ENCODE assay signal across 8 cellular contexts in genomic region chr15:43824302-43825246, GRCh38. TPM values are rescaled to one million over a fixed set of nuclear protein-coding genes. Genes with fewer than 3 reads are reported as not detected.
A peak's percentile ranks its signal among the peaks of the same experiment; 100 is the strongest.
DNase-seq lines count a peak whose midpoint lies in the region; ATAC-seq lines count a peak whose summit lies in the region.

Gene MFAP1 (minus strand): TSS chr15:43824690. CDS start chr15:43824569, 121 bp downstream.

- no peaks in the 10 kb centered on the region for H3K9me3 Mint-ChIP-seq in CD8-positive, alpha-beta memory T cell
- H3K9me3 Mint-ChIP-seq in activated CD8-positive, alpha-beta memory T cell treated with anti-CD3 and anti-CD28 coated beads, Interleukin-2, amount 10 ng/mL, durations not matched to agents 7 days and 5 days (ENCODE audit: low read depth): no peaks in the 10 kb centered on the region

- peak; percentile 86 to 95 (median 89) for DNase-seq in CD8-positive, alpha-beta memory T cell
- DNase-seq in HUDEP-2 (lab: John Stamatoyannopoulos, UW; ENCODE audit: unreplicated experiment in 76 of 76) (peak in 75 of 76 experiments; percentile 30 to 96 (median 90)), NT2/D1 (ENCODE audit: low read depth, low spot score) (peak; percentile 71), mesenchymal stem cell (peak; percentile 98)
- peak; percentile 96 for DNase-seq in activated CD8-positive, alpha-beta memory T cell treated with anti-CD3 and anti-CD28 coated beads, Interleukin-2, amount 10 ng/mL, durations not matched to agents 7 days and 5 days
- DNase-seq in stimulated activated CD8-positive, alpha-beta memory T cell treated with anti-CD3 and anti-CD28 coated beads, Interleukin-12 subunit alpha, Interleukin-12 subunit beta, amount 100 ng/mL, for 4 hours (ENCODE audit: low read depth): peak; percentile 81

- H2BK5ac ChIP-seq in mesenchymal stem cell (ENCODE audit: low read depth, low read length, poor library complexity, severe bottlenecking): no peak within 1 kb of the TSS

- H2AK5ac ChIP-seq in mesenchymal stem cell (ENCODE audit: low read length, severe bottlenecking): no peak within 1 kb of the TSS

- no peaks in the 10 kb centered on the region for H3K27me3 Mint-ChIP-seq in CD8-positive, alpha-beta memory T cell
- no peaks in the 10 kb centered on the region for H3K27me3 Mint-ChIP-seq in activated CD8-positive, alpha-beta memory T cell treated with anti-CD3 and anti-CD28 coated beads, Interleukin-2, amount 10 ng/mL, durations not matched to agents 7 days and 5 days

- peak within 1 kb of the TSS; percentile 93 to 99 (median 99) for H3K27ac Mint-ChIP-seq in CD8-positive, alpha-beta memory T cell
- peak within 1 kb of the TSS; percentile 98 for H3K27ac Mint-ChIP-seq in activated CD8-positive, alpha-beta memory T cell treated with anti-CD3 and anti-CD28 coated beads, Interleukin-2, amount 10 ng/mL, durations not matched to agents 7 days and 5 days

- peak within 1 kb of the TSS in 1 of 2 experiments; percentile 21 for H3K4ac ChIP-seq in mesenchymal stem cell (ENCODE audit: low read depth in 1 of 2, low read length in 2 of 2)

- peak within 1 kb of the TSS; percentile 96 for H3K4me3 ChIP-seq in CD8-positive, alpha-beta memory T cell (ENCODE audit: low read length)
- H3K4me3 ChIP-seq in NT2/D1 (ENCODE audit: insufficient read length, low read depth) (peak within 1 kb of the TSS; percentile 75), endocrine pancreas (ENCODE audit: control insufficient read depth, insufficient read depth, low read length) (peak within 1 kb of the TSS; percentile 85), mesenchymal stem cell (ENCODE audit: insufficient read depth in 1 of 2, low read depth in 1 of 2, low read length in 2 of 2) (peak within 1 kb of the TSS; percentile 61 to 88)

- peaks cover 3% of the 10 kb centered on the region for H3K79me1 ChIP-seq in mesenchymal stem cell (replicated peaks; ENCODE audit: low read length, poor library complexity, severe bottlenecking)

- no peak within 1 kb of the TSS for H2BK120ac ChIP-seq in mesenchymal stem cell (ENCODE audit: low read depth, low read length)

- H3K18ac ChIP-seq in mesenchymal stem cell (ENCODE audit: low read depth in 1 of 2, low read length in 2 of 2): peak within 1 kb of the TSS; percentile 12 to 26

- H3K27ac ChIP-seq in CD8-positive, alpha-beta memory T cell (ENCODE audit: low read depth, low read length): peak within 1 kb of the TSS; percentile 97
- H3K27ac ChIP-seq in mesenchymal stem cell (ENCODE audit: low read length, poor library complexity, severe bottlenecking): peak within 1 kb of the TSS; percentile 74

- CTCF ChIA-PET in CD8-positive, alpha-beta memory T cell (lab: Charles Lee): interaction anchor here (0.8 to 1.2 kb wide), 3 partner anchors 24 to 31 kb away, joined by 3 to 6 read pairs (median 3); partner anchors contain the start of genes HYPK and SERINC4
- CTCF ChIA-PET in activated CD8-positive, alpha-beta memory T cell treated with anti-CD3 and anti-CD28 coated beads, Interleukin-2, amount 10 ng/mL, durations not matched to agents 7 days and 5 days (lab: Charles Lee): interaction anchor here (1.2 to 2.1 kb wide), 2 partner anchors 12 to 24 kb away, joined by 3 to 5 read pairs; partner anchors contain the start of gene HYPK

- no peak within 1 kb of the TSS for H2BK12ac ChIP-seq in mesenchymal stem cell (ENCODE audit: low read length in 2 of 2)

- H3K9ac ChIP-seq in NT2/D1 (ENCODE audit: insufficient read length, low read depth) (peak within 1 kb of the TSS; percentile 74), endocrine pancreas (ENCODE audit: control insufficient read depth, insufficient read depth, low read length) (peak within 1 kb of the TSS; percentile 99), mesenchymal stem cell (ENCODE audit: low read length) (peak within 1 kb of the TSS; percentile 96)

- H3K36me3 ChIP-seq in CD8-positive, alpha-beta memory T cell (ENCODE audit: insufficient read depth, low read length): no peaks in the 10 kb centered on the region
- peaks cover 13% of the 10 kb centered on the region for H3K36me3 ChIP-seq in NT2/D1 (ENCODE audit: insufficient read depth, insufficient read length, low read length)
- no peaks in the 10 kb centered on the region for H3K36me3 ChIP-seq in endocrine pancreas (ENCODE audit: control insufficient read depth, insufficient read depth, low read length)
- peaks cover 0 to 4% of the 10 kb centered on the region in 2 experiments for H3K36me3 ChIP-seq in mesenchymal stem cell (ENCODE audit: control insufficient read depth in 1 of 2, insufficient read depth in 2 of 2, low read depth in 1 of 2, low read length in 2 of 2)

- peaks cover 49 to 78% (median 63%) of the 10 kb centered on the region in 3 donors for H3K4me1 Mint-ChIP-seq in CD8-positive, alpha-beta memory T cell
- H3K4me1 Mint-ChIP-seq in activated CD8-positive, alpha-beta memory T cell treated with anti-CD3 and anti-CD28 coated beads, Interleukin-2, amount 10 ng/mL, durations not matched to agents 7 days and 5 days: peaks cover 51% of the 10 kb centered on the region

- H3K36me3 Mint-ChIP-seq in CD8-positive, alpha-beta memory T cell: peaks cover 0 to 22% (median 2%) of the 10 kb centered on the region in 3 donors
- H3K36me3 Mint-ChIP-seq in activated CD8-positive, alpha-beta memory T cell treated with anti-CD3 and anti-CD28 coated beads, Interleukin-2, amount 10 ng/mL, durations not matched to agents 7 days and 5 days: peaks cover 32% of the 10 kb centered on the region

- H3K4me1 ChIP-seq in CD8-positive, alpha-beta memory T cell (ENCODE audit: insufficient read depth, low read length): peaks cover 55% of the 10 kb centered on the region
- H3K4me1 ChIP-seq in NT2/D1 (ENCODE audit: insufficient read depth, insufficient read length) (no peaks in the 10 kb centered on the region), endocrine pancreas (ENCODE audit: control insufficient read depth, insufficient read depth, low read length) (peaks cover 6% of the 10 kb centered on the region), mesenchymal stem cell (ENCODE audit: control insufficient read depth, insufficient read depth, low read depth, low read length) (peaks cover 11% of the 10 kb centered on the region)

- no peaks in the 10 kb centered on the region for H3K27me3 ChIP-seq in CD8-positive, alpha-beta memory T cell (ENCODE audit: insufficient read depth, low read length, poor library complexity, severe bottlenecking)
- no peaks in the 10 kb centered on the region for H3K27me3 ChIP-seq in NT2/D1 (ENCODE audit: insufficient read depth, insufficient read length)
- no peaks in the 10 kb centered on the region for H3K27me3 ChIP-seq in endocrine pancreas (ENCODE audit: control insufficient read depth, insufficient read depth, low read length)
- no peaks in the 10 kb centered on the region for H3K27me3 ChIP-seq in mesenchymal stem cell (ENCODE audit: control insufficient read depth in 1 of 2, insufficient read depth in 1 of 2, low read length in 2 of 2)

- no peak within 1 kb of the TSS for H3K14ac ChIP-seq in mesenchymal stem cell (ENCODE audit: low read length in 2 of 2)

- WGBS in mesenchymal stem cell: 7% methylated on average over 43 of the region's 46 CpGs

- no peak within 1 kb of the TSS for H3K23ac ChIP-seq in mesenchymal stem cell (ENCODE audit: low read length in 2 of 2)

- peak within 1 kb of the TSS; percentile 9 for H4K91ac ChIP-seq in mesenchymal stem cell (ENCODE audit: low read length)

- no peak within 1 kb of the TSS for H2BK15ac ChIP-seq in mesenchymal stem cell (ENCODE audit: low read depth, poor library complexity, severe bottlenecking)

- peak within 1 kb of the TSS; percentile 57 for H3K4me2 ChIP-seq in mesenchymal stem cell (ENCODE audit: low read length, poor library complexity, severe bottlenecking)

- peak; percentile 57 for ATAC-seq in GM21367 (IDR thresholded peaks at IDR 0.05; ENCODE audit: unreplicated experiment)
- peak; percentile 87 for ATAC-seq in activated CD8-positive, alpha-beta memory T cell treated with anti-CD3 and anti-CD28 coated beads, Interleukin-2, amount 10 ng/mL, durations not matched to agents 7 days and 5 days

- POLR2A ChIA-PET in CD8-positive, alpha-beta memory T cell (lab: Charles Lee): interaction anchor here (0.6 to 1.8 kb wide), 11 partner anchors 20 to 881 kb away, joined by 3 to 16 read pairs (median 4); partner anchors contain the start of genes ELL3, GOLM2, HYPK and SERF2

- no peaks in the 10 kb centered on the region for H3K9me3 ChIP-seq in CD8-positive, alpha-beta memory T cell (ENCODE audit: low read length)
- peaks cover 9% of the 10 kb centered on the region; the same call in 1 of the 2 replicates for H3K9me3 ChIP-seq in NT2/D1 (ENCODE audit: insufficient read depth, low read length)
- no peaks in the 10 kb centered on the region for H3K9me3 ChIP-seq in endocrine pancreas (ENCODE audit: control insufficient read depth, low read length)
- H3K9me3 ChIP-seq in mesenchymal stem cell (ENCODE audit: control insufficient read depth, low read length): no peaks in the 10 kb centered on the region

- H4K8ac ChIP-seq in mesenchymal stem cell (ENCODE audit: low read length): peak within 1 kb of the TSS; percentile 47

- no peak within 1 kb of the TSS for H2AFZ ChIP-seq in mesenchymal stem cell (ENCODE audit: low read depth, low read length)

- H3K4me3 Mint-ChIP-seq in CD8-positive, alpha-beta memory T cell: peak within 1 kb of the TSS; percentile 94 to 100 (median 99)
- H3K4me3 Mint-ChIP-seq in activated CD8-positive, alpha-beta memory T cell treated with anti-CD3 and anti-CD28 coated beads, Interleukin-2, amount 10 ng/mL, durations not matched to agents 7 days and 5 days: peak within 1 kb of the TSS; percentile 97

RNA-seq across cellular contexts. Expression of gene MFAP1, which starts in this region (rescaled TPM):
- 10 to 100 TPM; 49.8 to 50.1 TPM for total RNA-seq in CD8-positive, alpha-beta memory T cell
- 16.8 TPM for polyA plus RNA-seq in CD8-positive, alpha-beta memory T cell
- 10 to 100 TPM; 34.1 to 46.5 TPM for total RNA-seq in activated CD8-positive, alpha-beta memory T cell treated with anti-CD3 and anti-CD28 coated beads, Interleukin-2, amount 10 ng/mL, durations not matched to agents 7 days and 5 days
- 27.8 TPM for polyA plus RNA-seq in mesenchymal stem cell (2013, experiment 1 of 2)
- polyA plus RNA-seq in mesenchymal stem cell (2013, experiment 2 of 2): 28.4 TPM

Comparison
In these comparisons a context has a peak if more than half of its experiments do, and no peak if none do; other contexts are left out.
1. Peak in every context shown above with its lines: DNase-seq, ATAC-seq, H3K4me3 ChIP-seq and H3K27ac ChIP-seq.